8 cellular contexts compared by ENCODE assay signal in the genomic region with DNA sequence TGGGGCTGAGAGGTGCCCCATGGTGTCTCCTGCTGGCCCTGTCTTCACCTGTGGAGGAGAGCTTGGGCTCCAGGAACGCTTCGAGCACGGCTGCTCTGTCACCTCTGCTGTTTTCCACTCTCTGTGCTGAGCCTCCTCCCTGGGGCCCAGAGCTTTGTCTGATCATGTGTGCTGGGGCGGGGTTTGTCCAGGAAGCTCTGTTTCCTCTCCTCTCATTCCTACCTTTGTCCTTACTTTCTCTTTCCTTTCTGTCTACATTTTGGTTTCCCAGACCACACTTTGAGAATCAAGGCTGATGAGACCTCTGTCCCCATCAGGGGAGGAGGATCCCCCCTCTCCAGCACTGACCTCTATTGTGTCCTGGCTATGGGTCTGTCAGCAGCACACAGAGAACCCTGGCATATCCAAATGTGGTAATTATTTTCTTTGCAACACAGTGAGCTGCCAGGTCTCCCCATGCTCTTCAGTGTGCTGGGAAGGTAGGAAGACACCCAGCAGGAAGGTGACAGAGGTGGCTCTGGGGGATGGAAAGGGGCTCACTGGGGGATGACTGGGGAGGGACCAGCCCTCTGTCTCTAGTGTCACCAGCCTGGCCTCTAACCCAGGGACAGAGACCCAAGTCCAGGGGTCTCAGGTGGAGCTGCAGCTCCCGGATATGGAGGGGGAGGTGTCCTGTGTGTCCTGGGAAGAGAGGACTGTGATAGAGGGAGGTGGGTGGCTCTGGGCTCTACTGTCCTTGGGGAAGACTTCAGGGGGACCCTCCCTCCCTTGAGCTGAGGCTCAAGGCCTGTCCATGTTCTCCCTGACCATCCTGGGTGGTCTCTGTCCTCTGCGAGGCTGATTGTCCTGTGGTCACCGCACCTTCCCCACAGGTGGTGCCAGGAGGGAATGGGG. TPM values are rescaled to one million over a fixed set of nuclear protein-coding genes. Genes with fewer than 3 reads are reported as not detected.
A peak's percentile ranks its signal among the peaks of the same experiment; 100 is the strongest.
DNase-seq lines count a peak whose midpoint lies in the region; ATAC-seq, FAIRE-seq and TF ChIP-seq lines count a peak whose summit lies in the region.

A gene (minus strand): TSS at position 128 of the 894 bp plus-strand sequence. CDS start 107 bp downstream, at position 21.

- no peaks in the 10 kb centered on the region for H3K9me3 Mint-ChIP-seq in activated naive CD4-positive, alpha-beta T cell treated with anti-CD3 and anti-CD28 coated beads for 36 hours
- H3K9me3 Mint-ChIP-seq in stimulated activated effector memory CD8-positive, alpha-beta T cell treated with anti-CD3 and anti-CD28 coated beads, Interleukin-12 subunit alpha, Interleukin-12 subunit beta, amount 100 ng/mL, for 72 hours, result no peaks in the 10 kb centered on the region

- H3K27me3 Mint-ChIP-seq in activated naive CD4-positive, alpha-beta T cell treated with anti-CD3 and anti-CD28 coated beads for 36 hours (ENCODE audit: low read depth), result no peaks in the 10 kb centered on the region

- DNase-seq in GM12892 (ENCODE audit: insufficient read length), result peak; percentile 50
- peak; percentile 85 for DNase-seq in activated naive CD4-positive, alpha-beta T cell treated with anti-CD3 and anti-CD28 coated beads for 36 hours
- DNase-seq in left lung, result peak; percentile 72 to 85
- DNase-seq in stimulated activated effector memory CD8-positive, alpha-beta T cell treated with anti-CD3 and anti-CD28 coated beads, Interleukin-12 subunit alpha, Interleukin-12 subunit beta, amount 100 ng/mL, for 72 hours (ENCODE audit: low spot score in 2 of 2), result no peak
- no peak for DNase-seq in H7
- no peak for DNase-seq in epidermal melanocyte (ENCODE audit: insufficient read length, low spot score)
- DNase-seq in retina, result no peak

- peak within 1 kb of the TSS; percentile 74 for H3K4me2 ChIP-seq in OCI-LY3 (ENCODE audit: low read length)

- H3K4me1 ChIP-seq in OCI-LY3 (ENCODE audit: low read length) (peaks cover 33% of the 10 kb centered on the region), left lung (peaks cover 4 to 47% of the 10 kb centered on the region in 2 donors)

- CTCF ChIA-PET in activated naive CD4-positive, alpha-beta T cell treated with anti-CD3 and anti-CD28 coated beads for 36 hours (lab: Charles Lee), result interaction anchor here (0.6 to 5.0 kb wide), 22 partner anchors 8 to 108 kb away, joined by 3 to 123 read pairs (median 5); a partner anchor contains a TSS

- H3K4me3 ChIP-seq in OCI-LY3 (ENCODE audit: low read length) (peak within 1 kb of the TSS; percentile 49), left lung (peak within 1 kb of the TSS in 1 of 2 donors; percentile 32), H7 (ENCODE audit: insufficient read depth, low read depth, low read length) (no peak within 1 kb of the TSS)

- peak; percentile 94 for ATAC-seq in left lung
- peak; percentile 67 for ATAC-seq in stimulated activated effector memory CD8-positive, alpha-beta T cell treated with anti-CD3 and anti-CD28 coated beads, Interleukin-12 subunit alpha, Interleukin-12 subunit beta, amount 100 ng/mL, for 72 hours

- intact Hi-C loops in activated naive CD4-positive, alpha-beta T cell treated with anti-CD3 and anti-CD28 coated beads for 36 hours (cut with micrococcal nuclease), result loop anchor here (1.0 kb wide), 2 partner anchors 78 to 90 kb away; no protein-coding TSS in a partner anchor
- intact Hi-C loops in left lung (cut with DNase I), result loop anchor here in 1 of 2 donors (5.0 kb wide), 1 partner anchor 76 kb away; no protein-coding TSS in a partner anchor

- no peak for TF ChIP-seq POLR2A in GM12892 (IDR thresholded peaks at IDR 0.05; ENCODE audit: low read depth, low read length)

- peaks cover 26% of the 10 kb centered on the region for H3K4me1 Mint-ChIP-seq in activated naive CD4-positive, alpha-beta T cell treated with anti-CD3 and anti-CD28 coated beads for 36 hours (ENCODE audit: low read depth)
- peaks cover 21% of the 10 kb centered on the region for H3K4me1 Mint-ChIP-seq in stimulated activated effector memory CD8-positive, alpha-beta T cell treated with anti-CD3 and anti-CD28 coated beads, Interleukin-12 subunit alpha, Interleukin-12 subunit beta, amount 100 ng/mL, for 72 hours

- peak; percentile 70 for FAIRE-seq in GM12892 (lab: Jason Lieb, UNC)

- H3K36me3 Mint-ChIP-seq in activated naive CD4-positive, alpha-beta T cell treated with anti-CD3 and anti-CD28 coated beads for 36 hours (ENCODE audit: low read depth), result peaks cover 1% of the 10 kb centered on the region
- H3K36me3 Mint-ChIP-seq in stimulated activated effector memory CD8-positive, alpha-beta T cell treated with anti-CD3 and anti-CD28 coated beads, Interleukin-12 subunit alpha, Interleukin-12 subunit beta, amount 100 ng/mL, for 72 hours, result no peaks in the 10 kb centered on the region

- no peaks in the 10 kb centered on the region for H4K20me1 ChIP-seq in OCI-LY3 (ENCODE audit: insufficient read depth, low read length)

- no peak for TF ChIP-seq CTCF in OCI-LY3 (IDR thresholded peaks at IDR 0.05; ENCODE audit: low read depth, low read length)
- no peak for TF ChIP-seq CTCF in left lung (IDR thresholded peaks at IDR 0.05)

- H3K36me3 ChIP-seq in OCI-LY3 (replicated peaks; ENCODE audit: low read depth, low read length) (no peaks in the 10 kb centered on the region), left lung (no peaks in the 10 kb centered on the region), H7 (replicated peaks; ENCODE audit: control insufficient read depth, insufficient read depth, low read length) (no peaks in the 10 kb centered on the region)

- H3K27ac ChIP-seq in OCI-LY3 (ENCODE audit: low read length) (no peak within 1 kb of the TSS), left lung (peak within 1 kb of the TSS; percentile 6 to 84)

- H3K9me3 ChIP-seq in OCI-LY3 (ENCODE audit: insufficient read depth, low read length) (no peaks in the 10 kb centered on the region), left lung (no peaks in the 10 kb centered on the region)

- peak within 1 kb of the TSS; percentile 75 for H3K4me3 Mint-ChIP-seq in activated naive CD4-positive, alpha-beta T cell treated with anti-CD3 and anti-CD28 coated beads for 36 hours
- peak within 1 kb of the TSS; percentile 63 for H3K4me3 Mint-ChIP-seq in stimulated activated effector memory CD8-positive, alpha-beta T cell treated with anti-CD3 and anti-CD28 coated beads, Interleukin-12 subunit alpha, Interleukin-12 subunit beta, amount 100 ng/mL, for 72 hours

- H3K9ac ChIP-seq in OCI-LY3 (ENCODE audit: low read length), result peak within 1 kb of the TSS; percentile 46; the same call in 1 of the 2 replicates

- peak within 1 kb of the TSS; percentile 85 for H2AFZ ChIP-seq in OCI-LY3 (ENCODE audit: low read depth, low read length)

- H3K27ac Mint-ChIP-seq in activated naive CD4-positive, alpha-beta T cell treated with anti-CD3 and anti-CD28 coated beads for 36 hours, result peak within 1 kb of the TSS; percentile 82
- H3K27ac Mint-ChIP-seq in stimulated activated effector memory CD8-positive, alpha-beta T cell treated with anti-CD3 and anti-CD28 coated beads, Interleukin-12 subunit alpha, Interleukin-12 subunit beta, amount 100 ng/mL, for 72 hours, result peak within 1 kb of the TSS; percentile 89

- no peaks in the 10 kb centered on the region for H3K79me2 ChIP-seq in OCI-LY3 (ENCODE audit: low read length)

- peaks cover 7% of the 10 kb centered on the region for H3K27me3 ChIP-seq in OCI-LY3 (ENCODE audit: low read depth, low read length)
- no peaks in the 10 kb centered on the region for H3K27me3 ChIP-seq in left lung
- H3K27me3 ChIP-seq in H7 (ENCODE audit: control insufficient read depth, insufficient read depth, low read length), result no peaks in the 10 kb centered on the region; the same call in 1 of the 2 replicates

RNA-seq across cellular contexts. Expression of the gene that starts here (rescaled TPM):
- polyA plus RNA-seq in GM12892 (2012; ENCODE audit: missing spikeins), result 3.8 TPM
- 1 to 10 TPM; 3.1 to 3.6 TPM for total RNA-seq in activated naive CD4-positive, alpha-beta T cell treated with anti-CD3 and anti-CD28 coated beads for 36 hours
- 10 to 100 TPM; 12.4 to 24.0 TPM for total RNA-seq in left lung
- 0.30 and 0.42 TPM in 2 replicates for total RNA-seq in H7 (2014; rRNA removed; shearing (Covaris generic))

Comparison
In these comparisons a context has a peak if more than half of its experiments do, and no peak if none do; other contexts are left out.
1. DNase-seq: peak in GM12892 (single experiment), activated naive CD4-positive, alpha-beta T cell treated with anti-CD3 and anti-CD28 coated beads for 36 hours (single experiment) and left lung (2 of 2); none in stimulated activated effector memory CD8-positive, alpha-beta T cell treated with anti-CD3 and anti-CD28 coated beads, Interleukin-12 subunit alpha, Interleukin-12 subunit beta, amount 100 ng/mL, for 72 hours (0 of 2), H7 (single experiment), epidermal melanocyte (single experiment) and retina (single experiment).